In genomic region chr1:202890392-202890791, GRCh38 we compare ENCODE assay signal across 17 cellular contexts. TPM values are rescaled to one million over a fixed set of nuclear protein-coding genes. Genes with fewer than 3 reads are reported as not detected.
DNase-seq lines count a peak whose midpoint lies in the region; ATAC-seq, FAIRE-seq and TF ChIP-seq lines count a peak whose summit lies in the region.
"Had no signal": no experiment of that assay in that cellular context is flagged by ENCODE, and none has a peak within 500 bp of the region (broad histone marks: within the 10 kb centered on the region; RNA-seq: fewer than 3 reads in every experiment).

No MANE protein-coding gene starts in this region.

- WGBS in A549 (ENCODE audit: missing lambda C conversion rate), result 60% methylated on average over 4 of the region's 4 CpGs

- intact Hi-C loops in left ventricle myocardium superior (cut with micrococcal nuclease), result no loop called here

- H3K36me3 ChIP-seq in HEK293 (ENCODE audit: control insufficient read depth in 2 of 2, insufficient read depth in 1 of 2, low read length in 2 of 2), result peaks cover 7 to 53% of the 10 kb centered on the region in 2 experiments

- POLR2A ChIA-PET in A549 (lab: Yijun Ruan, JAX) (no interaction called here), HEK293 (lab: Yijun Ruan, JAX) (interaction anchor here (0.5 to 1.2 kb wide), 3 partner anchors 8 to 56 kb away, joined by 3 read pairs; partner anchors contain the start of gene KLHL12)
- POLR2A ChIA-PET in naive thymus-derived CD8-positive, alpha-beta T cell (lab: Charles Lee), result no interaction called here

- H3K4me1 ChIP-seq in A549 (peaks cover 13% of the 10 kb centered on the region), HEK293 (ENCODE audit: control insufficient read depth, insufficient read depth, low read length) (no peaks in the 10 kb centered on the region)

- H3K27ac ChIP-seq in A549 (no peak overlapping the region), HEK293 (ENCODE audit: extremely low read depth, low read depth, low read length) (no peak overlapping the region)
- H3K27ac ChIP-seq: C4-2B, Peyer's patch had no signal

- FAIRE-seq in A549 (lab: Jason Lieb, UNC), result no peak
- FAIRE-seq: GM19239 had no signal

- TF ChIP-seq CTCF in A549 (IDR thresholded peaks at IDR 0.05) (no peak), AG10803 (conservative IDR thresholded peaks at IDR 0.05; ENCODE audit: low read length) (no peak), HEK293 (tag by site-specific recombination; IDR thresholded peaks at IDR 0.05) (no peak), foreskin fibroblast (IDR thresholded peaks at IDR 0.05; ENCODE audit: low read depth, low read length) (no peak)

- no peak for TF ChIP-seq POLR2A in A549 (IDR thresholded peaks at IDR 0.05; ENCODE audit: low read length)

- peaks cover 0 to 2% (median 0%) of the 10 kb centered on the region in 5 donors for H3K27me3 Mint-ChIP-seq in naive thymus-derived CD8-positive, alpha-beta T cell

- TF ChIP-seq EP300 in A549 (IDR thresholded peaks at IDR 0.05), result no peak

- CTCF ChIA-PET in A549 (lab: Yijun Ruan, JAX) (interaction anchor here (0.6 to 1.5 kb wide), 3 partner anchors 38 to 103 kb away, joined by 3 read pairs; no protein-coding TSS in a partner anchor), HEK293 (lab: Yijun Ruan, JAX) (interaction anchor here (0.6 to 1.0 kb wide), 3 partner anchors 15 to 379 kb away, joined by 3 read pairs; no protein-coding TSS in a partner anchor)

- no peaks in the 10 kb centered on the region for H3K9me3 Mint-ChIP-seq in naive thymus-derived CD8-positive, alpha-beta T cell

- peak overlapping the region in 3 of 10 donors; percentile 8 to 99 (median 98) for H3K27ac Mint-ChIP-seq in naive thymus-derived CD8-positive, alpha-beta T cell

- DNase-seq in A549 (ENCODE audit: low read depth in 1 of 2, low spot score in 1 of 2) (no peak), AG10803 (ENCODE audit: low read depth) (peak; percentile 36), foreskin fibroblast (peak; percentile 31 to 66), left ventricle myocardium superior (no peak)
- DNase-seq in naive thymus-derived CD8-positive, alpha-beta T cell, result no peak
- DNase-seq: DMS53, IMR-90, NCI-H1105 treated with DMSO at 0.1 percent for 48 hours, NCI-H1694 treated with DMSO at 0.1 percent for 48 hours, NCI-H226, NCI-H524 treated with DMSO at 0.1 percent for 48 hours, Peyer's patch had no signal

- H3K4me3 Mint-ChIP-seq in naive thymus-derived CD8-positive, alpha-beta T cell, result no peak overlapping the region

- ATAC-seq in A549 (no peak), GM18502 (IDR thresholded peaks at IDR 0.05; ENCODE audit: poor library complexity, unreplicated experiment) (no peak), left ventricle myocardium superior (no peak)
- no peak for ATAC-seq in naive thymus-derived CD8-positive, alpha-beta T cell
- ATAC-seq: Right ventricle myocardium inferior had no signal

- no peak overlapping the region for H3K4me3 ChIP-seq in A549
- H3K4me3 ChIP-seq in AG10803 (ENCODE audit: low read length), result no peak overlapping the region
- no peak overlapping the region for H3K4me3 ChIP-seq in HEK293 (ENCODE audit: low read depth, low read length)
- no peak overlapping the region for H3K4me3 ChIP-seq in foreskin fibroblast (ENCODE audit: low read depth in 1 of 2, low read length in 2 of 2)
- H3K4me3 ChIP-seq: Peyer's patch had no signal

- H3K9me3 ChIP-seq in A549 (no peaks in the 10 kb centered on the region), HEK293 (ENCODE audit: control insufficient read depth, insufficient read depth, low read depth, low read length) (no peaks in the 10 kb centered on the region)
- H3K9me3 ChIP-seq: Peyer's patch had no signal

- no peak for TF ChIP-seq RAD21 in A549 (conservative IDR thresholded peaks at IDR 0.05 in 1 of 2, IDR thresholded peaks at IDR 0.05 in 1 of 2)

- no peak overlapping the region for H3K4me2 ChIP-seq in A549

- H3K4me1 Mint-ChIP-seq in naive thymus-derived CD8-positive, alpha-beta T cell, result peaks cover 10 to 20% (median 15%) of the 10 kb centered on the region in 4 donors

- H3K36me3 Mint-ChIP-seq in naive thymus-derived CD8-positive, alpha-beta T cell, result peaks cover 4 to 47% (median 8%) of the 10 kb centered on the region in 3 donors

TF ChIP-seq in A549, 52 proteins besides CTCF, POLR2A, EP300 and RAD21:
- TF ChIP-seq ZFP36 (IDR thresholded peaks at IDR 0.05; ENCODE audit: borderline replicate concordance, partially characterized antibody) (no peak), MAFK (IDR thresholded peaks at IDR 0.05; ENCODE audit: partially characterized antibody) (peak; percentile 8)

TF ChIP-seq in HEK293, 187 proteins besides CTCF, POLR2A, EP300 and RAD21:
- TF ChIP-seq ZNF768 (tag by site-specific recombination; IDR thresholded peaks at IDR 0.05), result no peak
- no peak for TF ChIP-seq ZNF514 (tag by site-specific recombination; IDR thresholded peaks at IDR 0.05)
- no peak for TF ChIP-seq ZNF394 (tag by site-specific recombination; IDR thresholded peaks at IDR 0.05; ENCODE audit: borderline replicate concordance)
- TF ChIP-seq ZNF169 (tag by site-specific recombination; IDR thresholded peaks at IDR 0.05), result no peak
- TF ChIP-seq, protein P1, sequence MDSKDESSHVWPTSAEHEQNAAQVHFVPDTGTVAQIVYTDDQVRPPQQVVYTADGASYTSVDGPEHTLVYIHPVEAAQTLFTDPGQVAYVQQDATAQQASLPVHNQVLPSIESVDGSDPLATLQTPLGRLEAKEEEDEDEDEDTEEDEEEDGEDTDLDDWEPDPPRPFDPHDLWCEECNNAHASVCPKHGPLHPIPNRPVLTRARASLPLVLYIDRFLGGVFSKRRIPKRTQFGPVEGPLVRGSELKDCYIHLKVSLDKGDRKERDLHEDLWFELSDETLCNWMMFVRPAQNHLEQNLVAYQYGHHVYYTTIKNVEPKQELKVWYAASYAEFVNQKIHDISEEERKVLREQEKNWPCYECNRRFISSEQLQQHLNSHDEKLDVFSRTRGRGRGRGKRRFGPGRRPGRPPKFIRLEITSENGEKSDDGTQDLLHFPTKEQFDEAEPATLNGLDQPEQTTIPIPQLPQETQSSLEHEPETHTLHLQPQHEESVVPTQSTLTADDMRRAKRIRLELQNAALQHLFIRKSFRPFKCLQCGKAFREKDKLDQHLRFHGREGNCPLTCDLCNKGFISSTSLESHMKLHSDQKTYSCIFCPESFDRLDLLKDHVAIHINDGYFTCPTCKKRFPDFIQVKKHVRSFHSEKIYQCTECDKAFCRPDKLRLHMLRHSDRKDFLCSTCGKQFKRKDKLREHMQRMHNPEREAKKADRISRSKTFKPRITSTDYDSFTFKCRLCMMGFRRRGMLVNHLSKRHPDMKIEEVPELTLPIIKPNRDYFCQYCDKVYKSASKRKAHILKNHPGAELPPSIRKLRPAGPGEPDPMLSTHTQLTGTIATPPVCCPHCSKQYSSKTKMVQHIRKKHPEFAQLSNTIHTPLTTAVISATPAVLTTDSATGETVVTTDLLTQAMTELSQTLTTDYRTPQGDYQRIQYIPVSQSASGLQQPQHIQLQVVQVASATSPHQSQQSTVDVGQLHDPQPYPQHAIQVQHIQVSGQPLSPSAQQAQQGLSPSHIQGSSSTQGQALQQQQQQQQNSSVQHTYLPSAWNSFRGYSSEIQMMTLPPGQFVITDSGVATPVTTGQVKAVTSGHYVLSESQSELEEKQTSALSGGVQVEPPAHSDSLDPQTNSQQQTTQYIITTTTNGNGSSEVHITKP (tag by site-specific recombination; IDR thresholded peaks at IDR 0.05), result peak; percentile 85
- no peak for TF ChIP-seq ZNF138 (tag by site-specific recombination; IDR thresholded peaks at IDR 0.05; ENCODE audit: borderline replicate concordance)

RNA-seq across cellular contexts. Expression of gene RABIF, which starts 1.4 kb away (rescaled TPM):
- polyA plus RNA-seq in A549 (2011; rRNA removed), result 22.1 and 23.8 TPM in 2 replicates
- 15.5 and 16.3 TPM in 2 replicates for polyA plus RNA-seq in A549 (2012; cell fraction: cytosol; rRNA removed)
- polyA plus RNA-seq in A549 (2012; cell fraction: nucleus; rRNA removed), result 5.7 and 7.0 TPM in 2 replicates
- polyA plus RNA-seq in A549 (2017; fragmentation: RNase III; extraction: RNeasy Plus Mini Kit Qiagen cat#74134 plus additional on column Dnase treatment), result 16.0 to 16.8 TPM (median 16.4 TPM) in 3 replicates
- polyA minus RNA-seq in A549 (2011; rRNA and poly(A)+ RNA removed), result 7.9 and 9.6 TPM in 2 replicates
- 10 to 100 TPM; 13.8 to 15.1 TPM for total RNA-seq in naive thymus-derived CD8-positive, alpha-beta T cell
- polyA plus RNA-seq in naive thymus-derived CD8-positive, alpha-beta T cell, result 10 to 100 TPM; 14.2 to 20.3 (median 15.6) TPM
- 4.7 TPM for total RNA-seq in left ventricle myocardium superior

RNA-seq across cellular contexts. Expression of gene KLHL12, which starts 36.6 kb away (rescaled TPM):
- polyA plus RNA-seq in A549 (2011; rRNA removed), result 59.4 and 60.3 TPM in 2 replicates
- polyA plus RNA-seq in A549 (2012; cell fraction: cytosol; rRNA removed), result 12.6 and 14.3 TPM in 2 replicates
- polyA plus RNA-seq in A549 (2012; cell fraction: nucleus; rRNA removed), result 11.6 and 21.6 TPM in 2 replicates
- 18.2 to 19.9 TPM (median 19.4 TPM) in 3 replicates for polyA plus RNA-seq in A549 (2017; fragmentation: RNase III; extraction: RNeasy Plus Mini Kit Qiagen cat#74134 plus additional on column Dnase treatment)
- 33.9 and 35.8 TPM in 2 replicates for polyA minus RNA-seq in A549 (2011; rRNA and poly(A)+ RNA removed)
- 10 to 100 TPM; 23.0 to 25.4 TPM for total RNA-seq in naive thymus-derived CD8-positive, alpha-beta T cell
- 10 to 100 TPM; 12.5 to 16.5 (median 15.1) TPM for polyA plus RNA-seq in naive thymus-derived CD8-positive, alpha-beta T cell
- total RNA-seq in left ventricle myocardium superior, result 18.8 TPM

Comparison
In these comparisons a context has a peak if more than half of its experiments do, and no peak if none do; other contexts are left out.
1. DNase-seq: peak in AG10803 (single experiment) and foreskin fibroblast (2 of 2); none in A549 (0 of 2), naive thymus-derived CD8-positive, alpha-beta T cell (0 of 10) and left ventricle myocardium superior (single experiment).